In the genomic region with DNA sequence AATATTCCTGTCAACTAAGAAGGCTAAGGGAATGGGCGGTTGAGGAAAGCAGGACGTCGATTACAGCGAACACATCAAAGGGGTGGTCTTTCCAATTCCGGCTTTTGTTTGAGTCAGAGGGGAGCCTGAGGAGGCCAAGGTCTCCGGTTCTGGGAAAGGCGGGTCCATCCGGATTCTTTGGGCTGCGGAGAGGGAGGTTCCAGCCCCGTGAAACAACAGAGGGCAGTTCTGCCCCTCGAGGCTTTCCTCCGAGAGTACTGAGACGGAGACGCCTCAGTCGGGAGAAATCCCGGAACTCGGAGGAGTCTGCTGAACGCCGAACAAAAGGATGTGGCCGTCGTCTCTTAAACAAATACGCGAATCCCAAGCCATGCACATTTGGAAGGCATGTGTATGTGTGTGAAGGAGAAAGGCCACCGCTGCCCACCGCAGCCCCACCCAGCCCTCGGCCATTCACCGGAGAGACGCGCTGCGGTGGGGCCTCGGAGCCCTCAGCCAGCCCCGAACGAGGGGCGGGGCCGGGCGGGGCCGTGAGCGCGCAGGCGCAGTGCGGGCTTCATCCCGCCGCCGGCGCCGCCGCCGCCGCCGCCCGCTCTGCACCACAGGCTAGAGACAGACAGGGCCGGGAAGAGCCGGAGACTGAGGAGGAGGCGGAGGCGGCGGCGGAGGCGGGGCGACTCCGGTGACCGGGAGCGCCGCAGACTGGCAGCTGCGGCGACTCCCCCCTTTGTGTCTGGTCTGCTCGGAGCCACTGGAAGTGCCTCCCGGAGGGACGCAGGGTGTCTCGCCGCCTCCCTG, we compare ENCODE assay signal across 8 cellular contexts. TPM values are rescaled to one million over a fixed set of nuclear protein-coding genes. Genes with fewer than 3 reads are reported as not detected.
DNase-seq lines count a peak whose midpoint lies in the region; ATAC-seq lines count a peak whose summit lies in the region.

A gene (plus strand): TSS at position 717 of the 798 bp plus-strand sequence. CDS start 1,148 bp downstream, outside the sequence.

- peak; percentile 67 for ATAC-seq in GM19452 (IDR thresholded peaks at IDR 0.05; ENCODE audit: unreplicated experiment)
- peak; percentile 89 for ATAC-seq in activated CD8-positive, alpha-beta T cell treated with anti-CD3 and anti-CD28 coated beads, Interleukin-2, amount 10 ng/mL, durations not matched to agents 7 days and 5 days

- CTCF ChIA-PET in activated CD8-positive, alpha-beta T cell treated with anti-CD3 and anti-CD28 coated beads, Interleukin-2, amount 10 ng/mL, durations not matched to agents 7 days and 5 days (lab: Charles Lee): no interaction called here

- peak within 1 kb of the TSS; percentile 84 for H3K27ac Mint-ChIP-seq in activated CD8-positive, alpha-beta T cell treated with anti-CD3 and anti-CD28 coated beads, Interleukin-2, amount 10 ng/mL, durations not matched to agents 7 days and 5 days

- POLR2A ChIA-PET in activated CD8-positive, alpha-beta T cell treated with anti-CD3 and anti-CD28 coated beads, Interleukin-2, amount 10 ng/mL, durations not matched to agents 7 days and 5 days (lab: Charles Lee): no interaction called here

- H3K36me3 Mint-ChIP-seq in activated CD8-positive, alpha-beta T cell treated with anti-CD3 and anti-CD28 coated beads, Interleukin-2, amount 10 ng/mL, durations not matched to agents 7 days and 5 days (ENCODE audit: low read depth): no peaks in the 10 kb centered on the region

- DNase-seq in CD1c-positive myeloid dendritic cell (ENCODE audit: extremely low spot score) (peak; percentile 91), HK-2 (ENCODE audit: unreplicated experiment) (peak; percentile 92), NCI-H82 treated with DMSO at 0.1 percent for 48 hours (lab: John Stamatoyannopoulos, UW; ENCODE audit: unreplicated experiment) (peak; percentile 90), lung microvascular endothelial cell (ENCODE audit: low read depth in 2 of 2) (peak; percentile 88 to 93)
- peak; percentile 81 for DNase-seq in activated CD8-positive, alpha-beta T cell treated with anti-CD3 and anti-CD28 coated beads, Interleukin-2, amount 10 ng/mL, durations not matched to agents 7 days and 5 days
- peak; percentile 75 for DNase-seq in effector CD8-positive, alpha-beta T cell (lab: John Stamatoyannopoulos, UW)
- DNase-seq in stimulated activated CD4-positive, alpha-beta T cell treated with anti-CD3 and anti-CD28 coated beads, TNF-alpha, amount 100 ng/mL, for 4 hours (ENCODE audit: low read depth in 3 of 3): peak; percentile 72 to 76 (median 73)

- H3K27me3 Mint-ChIP-seq in activated CD8-positive, alpha-beta T cell treated with anti-CD3 and anti-CD28 coated beads, Interleukin-2, amount 10 ng/mL, durations not matched to agents 7 days and 5 days (ENCODE audit: low read depth): peaks cover 10% of the 10 kb centered on the region

- peaks cover 25% of the 10 kb centered on the region for H3K4me1 Mint-ChIP-seq in activated CD8-positive, alpha-beta T cell treated with anti-CD3 and anti-CD28 coated beads, Interleukin-2, amount 10 ng/mL, durations not matched to agents 7 days and 5 days (ENCODE audit: low read depth)

- H3K9me3 Mint-ChIP-seq in activated CD8-positive, alpha-beta T cell treated with anti-CD3 and anti-CD28 coated beads, Interleukin-2, amount 10 ng/mL, durations not matched to agents 7 days and 5 days (ENCODE audit: insufficient read depth): no peaks in the 10 kb centered on the region

- H3K4me3 Mint-ChIP-seq in activated CD8-positive, alpha-beta T cell treated with anti-CD3 and anti-CD28 coated beads, Interleukin-2, amount 10 ng/mL, durations not matched to agents 7 days and 5 days: peak within 1 kb of the TSS; percentile 97

RNA-seq across cellular contexts. Expression of the gene that starts here (rescaled TPM):
- total RNA-seq in activated CD8-positive, alpha-beta T cell treated with anti-CD3 and anti-CD28 coated beads, Interleukin-2, amount 10 ng/mL, durations not matched to agents 7 days and 5 days: 1 to 10 TPM; 6.3 to 7.0 TPM
- total RNA-seq in lung microvascular endothelial cell: 34.4 and 41.7 TPM in 2 replicates

Comparison
In these comparisons a context has a peak if more than half of its experiments do, and no peak if none do; other contexts are left out.
1. Peak in every context shown above with its lines: DNase-seq and ATAC-seq.